8 cellular contexts compared by ENCODE assay signal in the genomic region with DNA sequence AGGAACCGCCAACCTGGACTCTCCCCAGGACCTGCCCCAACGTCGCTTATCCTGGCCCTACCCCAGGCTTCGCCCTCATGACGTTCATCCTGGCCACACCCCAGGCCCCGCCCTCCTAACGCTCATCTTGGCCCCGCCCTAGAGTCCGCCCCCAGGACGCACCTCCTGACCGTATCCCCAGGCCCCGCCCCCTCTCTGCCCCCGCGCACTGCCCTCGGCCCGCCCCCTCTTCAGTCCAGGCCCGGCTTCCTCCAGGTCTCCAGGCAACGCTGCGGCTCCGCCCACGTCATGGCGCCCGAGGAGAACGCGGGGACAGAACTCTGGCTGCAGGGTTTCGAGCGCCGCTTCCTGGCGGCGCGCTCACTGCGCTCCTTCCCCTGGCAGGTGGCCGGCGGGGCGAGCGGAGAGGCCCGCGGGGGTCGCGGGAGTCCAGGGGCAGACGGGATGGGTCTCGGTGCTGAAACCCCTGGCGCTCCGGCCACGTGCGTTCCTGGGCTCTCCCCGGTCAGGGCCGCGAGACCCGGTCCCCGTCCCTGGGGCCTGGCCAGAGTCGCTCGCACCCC. TPM values are rescaled to one million over a fixed set of nuclear protein-coding genes. Genes with fewer than 3 reads are reported as not detected.
DNase-seq lines count a peak whose midpoint lies in the region; ATAC-seq lines count a peak whose summit lies in the region.
"Not testable (repeated sequence)": the region's sequence is repeated elsewhere in the genome, so short reads cannot be mapped to it uniquely, and the experiment has no call there.

No MANE protein-coding gene starts in this region.

- H3K4me3 ChIP-seq in CD4-positive, alpha-beta memory T cell (ENCODE audit: low read length in 2 of 2) = peak overlapping the region in 1 of 2 donors; percentile 57
- peak overlapping the region; percentile 70 for H3K4me3 ChIP-seq in naive thymus-derived CD4-positive, alpha-beta T cell (ENCODE audit: low read length)

- H3K9me3 Mint-ChIP-seq in CD4-positive, alpha-beta memory T cell; T-helper 1 cell treated with Interleukin-12 subunit alpha and Interleukin-12 subunit beta and Interleukin-4 antibody, amounts not matched to agents 30 μg/mL and 1 μg/mL, for 36 hours; activated naive CD8-positive, alpha-beta T cell treated with anti-CD3 and anti-CD28 coated beads for 36 hours; naive thymus-derived CD4-positive, alpha-beta T cell: not testable (repeated sequence)

- POLR2A ChIA-PET in CD4-positive, alpha-beta memory T cell (lab: Charles Lee; ENCODE audit: partially characterized antibody) = interaction anchor here (1.0 kb wide), 1 partner anchor 994 kb away, joined by 3 read pairs; a partner anchor contains a TSS
- POLR2A ChIA-PET in naive thymus-derived CD4-positive, alpha-beta T cell (lab: Charles Lee) = not testable (repeated sequence)

- H3K4me1 ChIP-seq in CD4-positive, alpha-beta memory T cell (ENCODE audit: insufficient read depth, low read length); naive thymus-derived CD4-positive, alpha-beta T cell (ENCODE audit: control insufficient read depth in 2 of 2, insufficient read depth in 2 of 2, low read length in 2 of 2): not testable (repeated sequence)

- CTCF ChIA-PET in CD4-positive, alpha-beta memory T cell (lab: Charles Lee; ENCODE audit: partially characterized antibody); naive thymus-derived CD4-positive, alpha-beta T cell (lab: Charles Lee): not testable (repeated sequence)

- not testable (repeated sequence) for H3K27me3 ChIP-seq in CD4-positive, alpha-beta memory T cell (ENCODE audit: insufficient read depth, low read length); naive thymus-derived CD4-positive, alpha-beta T cell (ENCODE audit: control insufficient read depth in 2 of 2, insufficient read depth in 2 of 2, low read length in 2 of 2)

- peak overlapping the region; percentile 81 for H3K27ac ChIP-seq in CD4-positive, alpha-beta memory T cell (ENCODE audit: low read depth, low read length)
- H3K27ac ChIP-seq in naive thymus-derived CD4-positive, alpha-beta T cell (ENCODE audit: low read depth, low read length) = peak overlapping the region; percentile 96

- not testable (repeated sequence) for H3K36me3 Mint-ChIP-seq in CD4-positive, alpha-beta memory T cell; T-helper 1 cell treated with Interleukin-12 subunit alpha and Interleukin-12 subunit beta and Interleukin-4 antibody, amounts not matched to agents 30 μg/mL and 1 μg/mL, for 36 hours (ENCODE audit: low read depth); activated naive CD8-positive, alpha-beta T cell treated with anti-CD3 and anti-CD28 coated beads for 36 hours; naive thymus-derived CD4-positive, alpha-beta T cell

- H3K36me3 ChIP-seq in CD4-positive, alpha-beta memory T cell (ENCODE audit: insufficient read depth, low read length); naive thymus-derived CD4-positive, alpha-beta T cell (ENCODE audit: control insufficient read depth in 2 of 3, insufficient read depth in 3 of 3, low read length in 3 of 3): not testable (repeated sequence)

- peak overlapping the region; percentile 99 to 100 (median 100) for H3K27ac Mint-ChIP-seq in CD4-positive, alpha-beta memory T cell
- peak overlapping the region; percentile 100 for H3K27ac Mint-ChIP-seq in T-helper 1 cell treated with Interleukin-12 subunit alpha and Interleukin-12 subunit beta and Interleukin-4 antibody, amounts not matched to agents 30 μg/mL and 1 μg/mL, for 36 hours
- H3K27ac Mint-ChIP-seq in activated naive CD8-positive, alpha-beta T cell treated with anti-CD3 and anti-CD28 coated beads for 36 hours = peak overlapping the region; percentile 98
- peak overlapping the region; percentile 96 to 100 (median 100) for H3K27ac Mint-ChIP-seq in naive thymus-derived CD4-positive, alpha-beta T cell

- not testable (repeated sequence) for H3K9me3 ChIP-seq in CD4-positive, alpha-beta memory T cell (ENCODE audit: control insufficient read depth in 1 of 2, low read length in 2 of 2); naive thymus-derived CD4-positive, alpha-beta T cell (ENCODE audit: control insufficient read depth in 2 of 3, low read length in 3 of 3)

- ATAC-seq in naive thymus-derived CD4-positive, alpha-beta T cell = peak; percentile 99

- H3K27me3 Mint-ChIP-seq in CD4-positive, alpha-beta memory T cell; T-helper 1 cell treated with Interleukin-12 subunit alpha and Interleukin-12 subunit beta and Interleukin-4 antibody, amounts not matched to agents 30 μg/mL and 1 μg/mL, for 36 hours (ENCODE audit: low read depth); activated naive CD8-positive, alpha-beta T cell treated with anti-CD3 and anti-CD28 coated beads for 36 hours; naive thymus-derived CD4-positive, alpha-beta T cell: not testable (repeated sequence)

- H3K4me1 Mint-ChIP-seq in CD4-positive, alpha-beta memory T cell = peaks cover 8 to 26% (median 18%) of the 10 kb centered on the region in 4 donors
- peaks cover 14% of the 10 kb centered on the region for H3K4me1 Mint-ChIP-seq in T-helper 1 cell treated with Interleukin-12 subunit alpha and Interleukin-12 subunit beta and Interleukin-4 antibody, amounts not matched to agents 30 μg/mL and 1 μg/mL, for 36 hours (ENCODE audit: low read depth)
- H3K4me1 Mint-ChIP-seq in activated naive CD8-positive, alpha-beta T cell treated with anti-CD3 and anti-CD28 coated beads for 36 hours = not testable (repeated sequence)
- H3K4me1 Mint-ChIP-seq in naive thymus-derived CD4-positive, alpha-beta T cell = peaks cover 0 to 16% (median 8%) of the 10 kb centered on the region in 7 donors

- DNase-seq in CD4-positive, alpha-beta memory T cell = peak; percentile 98 to 99 (median 98)
- peak; percentile 98 for DNase-seq in H4 (ENCODE audit: low spot score)
- peak; percentile 89 for DNase-seq in NCI-H128 (lab: John Stamatoyannopoulos, UW; ENCODE audit: unreplicated experiment)
- peak; percentile 94 for DNase-seq in activated naive CD8-positive, alpha-beta T cell treated with anti-CD3 and anti-CD28 coated beads for 36 hours
- DNase-seq in foreskin melanocyte = peak; percentile 93
- DNase-seq in naive thymus-derived CD4-positive, alpha-beta T cell = peak; percentile 95 to 98 (median 97)
- peak; percentile 89 to 91 for DNase-seq in stimulated activated CD8-positive, alpha-beta memory T cell treated with anti-CD3 and anti-CD28 coated beads, Interleukin-2, amount 100 ng/mL, for 48 hours (ENCODE audit: low read depth in 2 of 2)

- intact Hi-C loops in CD4-positive, alpha-beta memory T cell (cut with micrococcal nuclease) = loop anchor here (2.0 to 10.0 kb wide), 3 partner anchors 862 to 996 kb away; a partner anchor contains a TSS
- intact Hi-C loops in naive thymus-derived CD4-positive, alpha-beta T cell (cut with micrococcal nuclease) = loop anchor here in 1 of 2 donors (2.0 to 10.0 kb wide), 5 partner anchors 148 to 1216 kb away; a partner anchor contains a TSS

- peak overlapping the region; percentile 96 to 100 (median 97) for H3K4me3 Mint-ChIP-seq in CD4-positive, alpha-beta memory T cell
- H3K4me3 Mint-ChIP-seq in T-helper 1 cell treated with Interleukin-12 subunit alpha and Interleukin-12 subunit beta and Interleukin-4 antibody, amounts not matched to agents 30 μg/mL and 1 μg/mL, for 36 hours = peak overlapping the region; percentile 93
- H3K4me3 Mint-ChIP-seq in activated naive CD8-positive, alpha-beta T cell treated with anti-CD3 and anti-CD28 coated beads for 36 hours = peak overlapping the region; percentile 88
- H3K4me3 Mint-ChIP-seq in naive thymus-derived CD4-positive, alpha-beta T cell = peak overlapping the region; percentile 84 to 100 (median 97)

RNA-seq across cellular contexts. Expression of a gene that starts 17.1 kb away (rescaled TPM):
- not detected for total RNA-seq in CD4-positive, alpha-beta memory T cell
- polyA plus RNA-seq in CD4-positive, alpha-beta memory T cell = not detected
- not detected in 2 replicates for total RNA-seq in H4 (2014; rRNA removed; shearing (Covaris generic))
- not detected for total RNA-seq in activated naive CD8-positive, alpha-beta T cell treated with anti-CD3 and anti-CD28 coated beads for 36 hours
- not detected for total RNA-seq in naive thymus-derived CD4-positive, alpha-beta T cell
- not detected for polyA plus RNA-seq in naive thymus-derived CD4-positive, alpha-beta T cell

RNA-seq across cellular contexts. Expression of a gene that starts 57.4 kb away (rescaled TPM):
- not detected for total RNA-seq in CD4-positive, alpha-beta memory T cell
- polyA plus RNA-seq in CD4-positive, alpha-beta memory T cell = not detected
- not detected in 2 replicates for total RNA-seq in H4 (2014; rRNA removed; shearing (Covaris generic))
- total RNA-seq in activated naive CD8-positive, alpha-beta T cell treated with anti-CD3 and anti-CD28 coated beads for 36 hours = not detected
- not detected for total RNA-seq in naive thymus-derived CD4-positive, alpha-beta T cell
- not detected for polyA plus RNA-seq in naive thymus-derived CD4-positive, alpha-beta T cell
